Comparison of ENCODE assay signal across 8 cellular contexts in the genomic region with DNA sequence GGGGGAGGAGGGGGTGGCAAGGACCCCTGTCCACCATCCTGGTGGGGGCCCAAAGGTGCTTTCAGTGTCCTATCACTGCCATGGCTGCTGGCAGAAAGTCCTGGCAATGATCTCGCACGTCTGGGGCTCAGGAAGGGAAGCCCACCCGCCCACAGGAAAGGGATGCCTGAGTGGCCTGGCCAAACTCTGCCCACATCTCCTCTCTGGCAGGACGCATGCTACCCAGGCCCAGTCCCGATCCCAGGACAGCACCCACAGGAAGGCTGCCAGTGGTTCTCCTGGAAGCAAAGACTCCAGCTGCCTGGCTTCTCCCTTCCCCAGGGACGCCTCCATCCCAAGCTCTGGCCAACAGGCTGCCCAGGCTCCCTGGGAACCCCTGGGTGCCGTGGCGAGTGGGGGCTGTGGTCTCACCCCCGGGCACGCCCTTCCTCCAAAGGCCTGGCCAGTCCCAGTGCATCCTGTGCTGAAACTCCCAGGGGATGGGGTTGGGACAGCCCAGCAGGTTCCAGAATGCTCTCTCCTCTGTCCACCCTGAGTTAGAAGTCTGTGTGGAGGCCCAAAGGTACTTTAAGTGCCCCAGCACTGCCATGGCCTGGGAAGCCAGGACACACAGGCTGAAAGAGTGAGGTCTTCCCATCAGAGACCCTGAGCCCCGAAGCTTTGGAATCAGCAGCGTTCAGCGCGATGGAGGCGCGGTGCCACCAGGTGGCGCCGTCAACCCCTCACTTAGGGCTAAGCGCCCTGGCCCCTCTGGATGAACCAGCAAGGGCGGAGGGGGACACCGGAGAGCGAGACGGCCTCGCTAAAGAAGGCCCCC. TPM values are rescaled to one million over a fixed set of nuclear protein-coding genes. Genes with fewer than 3 reads are reported as not detected.
DNase-seq lines count a peak whose midpoint lies in the region; ATAC-seq and TF ChIP-seq lines count a peak whose summit lies in the region.

No MANE protein-coding gene starts in this region.

- no peak overlapping the region for H3K27ac ChIP-seq in cardiac muscle cell

- no peaks in the 10 kb centered on the region for H3K4me1 ChIP-seq in cardiac muscle cell (ENCODE audit: low read depth)

- no peaks in the 10 kb centered on the region for H3K27me3 ChIP-seq in cardiac muscle cell

- H3K4me3 ChIP-seq in cardiac muscle cell = no peak overlapping the region

- TF ChIP-seq CTCF in cardiac muscle cell (IDR thresholded peaks at IDR 0.05; ENCODE audit: low read depth, low read length) = peak; percentile 96

- DNase-seq in NCI-H2107 (lab: John Stamatoyannopoulos, UW) = peak; percentile 49
- no peak for DNase-seq in NCI-H2107 treated with DMSO at 0.1 percent for 48 hours (lab: John Stamatoyannopoulos, UW; ENCODE audit: unreplicated experiment)
- peak; percentile 46 for DNase-seq in LHCN-M2 (ENCODE audit: low read depth)
- peak in 1 of 2 donors; percentile 83 for DNase-seq in activated naive CD4-positive, alpha-beta T cell treated with anti-CD3 and anti-CD28 coated beads, Interleukin-2, amount 50 U/mL, for 72 hours (ENCODE audit: low spot score in 2 of 2)
- peak; percentile 74 to 84 for DNase-seq in cardiac muscle cell (ENCODE audit: low read depth in 1 of 2, low spot score in 1 of 2)
- DNase-seq in retina = peak; percentile 93

- H3K36me3 Mint-ChIP-seq in activated naive CD4-positive, alpha-beta T cell treated with anti-CD3 and anti-CD28 coated beads, Interleukin-2, amount 50 U/mL, for 72 hours = no peaks in the 10 kb centered on the region

- H3K9me3 Mint-ChIP-seq in activated naive CD4-positive, alpha-beta T cell treated with anti-CD3 and anti-CD28 coated beads, Interleukin-2, amount 50 U/mL, for 72 hours = no peaks in the 10 kb centered on the region

- no peaks in the 10 kb centered on the region for H3K9me3 ChIP-seq in cardiac muscle cell (ENCODE audit: low read depth)

- no peak overlapping the region for H3K27ac Mint-ChIP-seq in activated naive CD4-positive, alpha-beta T cell treated with anti-CD3 and anti-CD28 coated beads, Interleukin-2, amount 50 U/mL, for 72 hours

- no peaks in the 10 kb centered on the region for H3K36me3 ChIP-seq in cardiac muscle cell

- ATAC-seq in SK-N-SH treated with all-trans-retinoic acid at 6 μM for 48 hours = peak; percentile 97
- peak; percentile 86 to 91 for ATAC-seq in activated naive CD4-positive, alpha-beta T cell treated with anti-CD3 and anti-CD28 coated beads, Interleukin-2, amount 50 U/mL, for 72 hours
- no peak for ATAC-seq in GM19452 (IDR thresholded peaks at IDR 0.05; ENCODE audit: unreplicated experiment)

TF ChIP-seq in SK-N-SH treated with all-trans-retinoic acid at 6 μM for 48 hours, 23 proteins besides CTCF, POLR2A, EP300 and RAD21:
- TF ChIP-seq ZNF70 (CRISPR knock-in tag; IDR thresholded peaks at IDR 0.05) = peak; percentile 69; the same call in 1 of the 2 replicates
- TF ChIP-seq ZNF8 (CRISPR knock-in tag; IDR thresholded peaks at IDR 0.05) = no peak
- no peak for TF ChIP-seq OSR1 (CRISPR knock-in tag; IDR thresholded peaks at IDR 0.05)

RNA-seq across cellular contexts. Expression of a gene that starts 29.8 kb away (rescaled TPM):
- total RNA-seq in LHCN-M2 (2014; rRNA removed) (23.0 and 23.9 TPM in 2 replicates), cardiac muscle cell (6.7 and 11.2 TPM in 2 replicates)
- polyA plus RNA-seq in LHCN-M2 (2012) = 8.3 TPM
- total RNA-seq in activated naive CD4-positive, alpha-beta T cell treated with anti-CD3 and anti-CD28 coated beads, Interleukin-2, amount 50 U/mL, for 72 hours = 10 to 100 TPM; 22.7 to 28.8 TPM
- polyA plus RNA-seq in cardiac muscle cell = 14.2 and 18.8 TPM in 2 replicates
